Comparison of ENCODE assay signal across 8 cellular contexts in the genomic region with DNA sequence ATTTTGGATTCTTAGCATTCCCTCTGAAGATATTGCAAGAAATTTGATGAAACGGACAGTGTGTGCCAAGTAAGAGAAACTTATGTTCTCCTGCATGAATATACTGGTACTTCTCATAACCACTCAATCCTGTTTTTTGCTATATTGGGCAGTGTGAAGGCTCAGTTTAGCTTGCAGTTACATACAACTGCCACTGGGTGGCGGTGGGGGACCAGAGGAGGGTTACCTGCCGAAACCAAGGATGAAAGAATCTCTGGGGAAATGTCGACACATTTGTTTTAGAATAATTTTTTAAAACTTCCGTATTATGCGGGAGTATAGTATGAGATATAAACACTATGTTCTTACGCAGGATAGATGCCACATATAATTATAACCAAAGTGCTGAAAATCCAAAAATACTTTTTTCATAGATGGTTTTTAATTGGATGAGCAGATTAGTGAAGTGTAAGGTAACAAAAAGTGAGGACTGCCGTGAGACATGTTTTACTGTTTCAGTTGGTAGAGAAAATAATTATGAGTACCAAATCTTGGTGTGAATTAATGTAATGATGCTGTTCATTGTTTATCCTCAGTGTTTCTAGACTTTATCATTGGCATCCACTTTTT. TPM values are rescaled to one million over a fixed set of nuclear protein-coding genes. Genes with fewer than 3 reads are reported as not detected.
A peak's percentile ranks its signal among the peaks of the same experiment; 100 is the strongest.
DNase-seq lines count a peak whose midpoint lies in the region; ATAC-seq, FAIRE-seq and TF ChIP-seq lines count a peak whose summit lies in the region.

No MANE protein-coding gene starts in this region.

- no peaks in the 10 kb centered on the region for H3K27me3 ChIP-seq in bronchial epithelial cell (ENCODE audit: control insufficient read depth, insufficient read depth, low read length)

- CTCF ChIA-PET in WTC11 (lab: Charles Lee), result interaction anchor here (0.6 to 2.0 kb wide), 12 partner anchors 9 to 266 kb away, joined by 3 to 18 read pairs (median 4); a partner anchor contains a TSS

- H3K27ac Mint-ChIP-seq in WTC11, result no peak overlapping the region

- FAIRE-seq in bronchial epithelial cell (lab: Jason Lieb, UNC), result no peak

- peaks cover 26% of the 10 kb centered on the region for H3K36me3 Mint-ChIP-seq in WTC11

- ATAC-seq in GM18907 (IDR thresholded peaks at IDR 0.05; ENCODE audit: unreplicated experiment), result peak; percentile 95
- peak; percentile 95 for ATAC-seq in HG03103 (IDR thresholded peaks at IDR 0.05; ENCODE audit: low read depth, unreplicated experiment)
- peak; percentile 96 for ATAC-seq in WTC11

- H3K4me3 ChIP-seq in bronchial epithelial cell (ENCODE audit: low read depth, low read length), result no peak overlapping the region

- TF ChIP-seq CTCF in WTC11 (IDR thresholded peaks at IDR 0.05) (peak; percentile 86), bronchial epithelial cell (IDR thresholded peaks at IDR 0.05; ENCODE audit: insufficient read depth, low read length, severe bottlenecking) (peak; percentile 74)

- POLR2A ChIA-PET in WTC11 (lab: Charles Lee), result no interaction called here

- no peak overlapping the region for H3K4me3 Mint-ChIP-seq in WTC11

- no peaks in the 10 kb centered on the region for H3K9me3 Mint-ChIP-seq in WTC11

- peaks cover 3% of the 10 kb centered on the region; the same call in 1 of the 2 replicates for H3K4me1 Mint-ChIP-seq in WTC11

- no peaks in the 10 kb centered on the region for H3K27me3 Mint-ChIP-seq in WTC11 (ENCODE audit: low read depth)

- DNase-seq in AG20443 (ENCODE audit: low spot score), result peak; percentile 72
- peak; percentile 77 for DNase-seq in NCI-H2171 treated with DMSO at 0.1 percent for 48 hours (lab: John Stamatoyannopoulos, UW)
- DNase-seq in WTC11 (ENCODE audit: low spot score), result peak; percentile 62
- DNase-seq in bronchial epithelial cell (ENCODE audit: low read depth), result peak; percentile 59
- peak; percentile 74 for DNase-seq in kidney glomerular epithelial cell (lab: John Stamatoyannopoulos, UW)
- DNase-seq in stimulated activated CD4-positive, alpha-beta T cell treated with anti-CD3 and anti-CD28 coated beads, Interleukin-4, amount 100 ng/mL, for 1 hour, result peak; percentile 67

- peaks cover 1% of the 10 kb centered on the region for H3K36me3 ChIP-seq in bronchial epithelial cell (ENCODE audit: control insufficient read depth, insufficient read depth, low read length)

TF ChIP-seq in WTC11, 78 proteins besides CTCF, POLR2A, EP300 and RAD21:
- TF ChIP-seq, protein P1, sequence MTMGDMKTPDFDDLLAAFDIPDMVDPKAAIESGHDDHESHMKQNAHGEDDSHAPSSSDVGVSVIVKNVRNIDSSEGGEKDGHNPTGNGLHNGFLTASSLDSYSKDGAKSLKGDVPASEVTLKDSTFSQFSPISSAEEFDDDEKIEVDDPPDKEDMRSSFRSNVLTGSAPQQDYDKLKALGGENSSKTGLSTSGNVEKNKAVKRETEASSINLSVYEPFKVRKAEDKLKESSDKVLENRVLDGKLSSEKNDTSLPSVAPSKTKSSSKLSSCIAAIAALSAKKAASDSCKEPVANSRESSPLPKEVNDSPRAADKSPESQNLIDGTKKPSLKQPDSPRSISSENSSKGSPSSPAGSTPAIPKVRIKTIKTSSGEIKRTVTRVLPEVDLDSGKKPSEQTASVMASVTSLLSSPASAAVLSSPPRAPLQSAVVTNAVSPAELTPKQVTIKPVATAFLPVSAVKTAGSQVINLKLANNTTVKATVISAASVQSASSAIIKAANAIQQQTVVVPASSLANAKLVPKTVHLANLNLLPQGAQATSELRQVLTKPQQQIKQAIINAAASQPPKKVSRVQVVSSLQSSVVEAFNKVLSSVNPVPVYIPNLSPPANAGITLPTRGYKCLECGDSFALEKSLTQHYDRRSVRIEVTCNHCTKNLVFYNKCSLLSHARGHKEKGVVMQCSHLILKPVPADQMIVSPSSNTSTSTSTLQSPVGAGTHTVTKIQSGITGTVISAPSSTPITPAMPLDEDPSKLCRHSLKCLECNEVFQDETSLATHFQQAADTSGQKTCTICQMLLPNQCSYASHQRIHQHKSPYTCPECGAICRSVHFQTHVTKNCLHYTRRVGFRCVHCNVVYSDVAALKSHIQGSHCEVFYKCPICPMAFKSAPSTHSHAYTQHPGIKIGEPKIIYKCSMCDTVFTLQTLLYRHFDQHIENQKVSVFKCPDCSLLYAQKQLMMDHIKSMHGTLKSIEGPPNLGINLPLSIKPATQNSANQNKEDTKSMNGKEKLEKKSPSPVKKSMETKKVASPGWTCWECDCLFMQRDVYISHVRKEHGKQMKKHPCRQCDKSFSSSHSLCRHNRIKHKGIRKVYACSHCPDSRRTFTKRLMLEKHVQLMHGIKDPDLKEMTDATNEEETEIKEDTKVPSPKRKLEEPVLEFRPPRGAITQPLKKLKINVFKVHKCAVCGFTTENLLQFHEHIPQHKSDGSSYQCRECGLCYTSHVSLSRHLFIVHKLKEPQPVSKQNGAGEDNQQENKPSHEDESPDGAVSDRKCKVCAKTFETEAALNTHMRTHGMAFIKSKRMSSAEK (CRISPR knock-in tag; IDR thresholded peaks at IDR 0.05; ENCODE audit: borderline replicate concordance), result no peak
- TF ChIP-seq SOX15 (CRISPR knock-in tag; IDR thresholded peaks at IDR 0.05) (no peak), MXD4 (CRISPR knock-in tag; IDR thresholded peaks at IDR 0.05; ENCODE audit: borderline replicate concordance) (no peak)

RNA-seq across cellular contexts. Expression of a gene that starts 9.7 kb away (rescaled TPM):
- total RNA-seq in WTC11 (2021) (27.5 to 32.7 TPM (median 32.3 TPM) in 3 replicates), bronchial epithelial cell (22.7 and 28.7 TPM in 2 replicates)

RNA-seq across cellular contexts. Expression of a gene that starts 39.5 kb away (rescaled TPM):
- total RNA-seq in WTC11 (2021) (9.4 to 10.2 TPM (median 9.9 TPM) in 3 replicates), bronchial epithelial cell (20.9 and 25.3 TPM in 2 replicates)
